8 cellular contexts compared by ENCODE assay signal in the genomic region with DNA sequence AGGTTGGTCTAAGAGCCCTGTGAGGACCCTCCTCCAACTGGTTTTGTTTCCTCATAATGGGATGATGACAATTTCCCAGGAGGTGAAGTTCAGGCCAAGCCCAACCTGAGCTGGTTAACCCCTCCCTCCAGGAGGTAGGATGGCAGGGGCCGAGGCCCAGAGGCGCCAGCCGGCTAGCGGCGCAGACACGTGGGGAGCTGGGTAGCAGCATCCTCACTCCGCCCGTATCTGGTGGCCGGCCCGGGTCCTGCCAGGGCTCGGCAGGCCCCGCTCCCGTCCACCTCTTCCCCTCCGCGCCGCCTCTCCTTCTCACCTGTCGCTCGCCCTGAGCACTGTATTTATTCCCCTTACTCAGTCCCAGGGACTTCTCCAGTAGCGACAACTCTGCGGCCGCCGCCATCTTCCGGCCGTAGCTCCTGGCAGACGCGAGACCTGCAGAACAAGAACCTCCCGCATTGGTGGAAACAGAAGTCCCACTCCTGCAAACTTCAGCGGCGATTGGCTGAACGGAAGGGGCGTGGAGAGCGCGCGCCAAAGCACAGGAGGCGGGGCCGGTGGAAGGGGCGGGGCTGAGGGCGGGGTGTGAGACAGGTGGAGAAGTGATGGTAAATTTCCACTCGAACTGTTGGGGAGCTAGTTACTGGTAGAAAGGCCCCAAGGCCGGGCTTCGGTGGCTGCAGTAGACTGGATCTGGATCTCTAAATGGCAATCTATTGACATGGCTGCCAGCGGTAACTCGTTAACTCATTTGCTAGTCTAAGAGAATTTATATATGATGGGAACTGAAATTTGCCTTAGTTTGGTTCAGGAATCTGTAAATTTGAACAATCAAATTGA. TPM values are rescaled to one million over a fixed set of nuclear protein-coding genes. Genes with fewer than 3 reads are reported as not detected.
DNase-seq lines count a peak whose midpoint lies in the region; FAIRE-seq and TF ChIP-seq lines count a peak whose summit lies in the region.

A gene (minus strand): TSS at position 427 of the 837 bp plus-strand sequence. CDS start 27 bp downstream, at position 400.

- H3K27ac ChIP-seq in SJSA1 (peak within 1 kb of the TSS; percentile 54), neuronal stem cell (replicated peaks; ENCODE audit: low read length) (peak within 1 kb of the TSS; percentile 35), subcutaneous abdominal adipose tissue (ENCODE audit: low read depth, low read length) (peak within 1 kb of the TSS; percentile 9)

- no peak for FAIRE-seq in frontal cortex (lab: Jason Lieb, UNC)

- no peak for TF ChIP-seq CTCF in HFF-Myc (IDR thresholded peaks at IDR 0.05; ENCODE audit: low read depth, low read length, missing control alignments)

- peak within 1 kb of the TSS; percentile 63 for H3K4me2 ChIP-seq in neuronal stem cell (ENCODE audit: insufficient read depth, low read length, poor library complexity, severe bottlenecking)

- H4K91ac ChIP-seq in neuronal stem cell (ENCODE audit: low read depth, low read length, poor library complexity), result no peak within 1 kb of the TSS

- H3K4ac ChIP-seq in neuronal stem cell (ENCODE audit: low read length), result no peak within 1 kb of the TSS

- DNase-seq in GM04503 (ENCODE audit: low read depth), result peak; percentile 70
- peak; percentile 81 for DNase-seq in HFF-Myc (ENCODE audit: extremely low read depth, low read depth)
- DNase-seq in MV-4-11 (lab: John Stamatoyannopoulos, UW), result peak; percentile 87
- DNase-seq in SJSA1 (ENCODE audit: low read depth in 1 of 2, low spot score in 2 of 2), result peak; percentile 86 to 94
- peak; percentile 85 to 96 (median 94) for DNase-seq in activated naive CD4-positive, alpha-beta T cell (lab: John Stamatoyannopoulos, UW)
- DNase-seq in frontal cortex (ENCODE audit: low spot score in 2 of 2), result peak; percentile 83 to 90
- DNase-seq in neuronal stem cell (ENCODE audit: low spot score), result peak; percentile 90

- no peak within 1 kb of the TSS for H2AK5ac ChIP-seq in neuronal stem cell (ENCODE audit: low read depth, low read length)

- H2AFZ ChIP-seq in neuronal stem cell (ENCODE audit: low read length), result peak within 1 kb of the TSS; percentile 94

- H3K27me3 ChIP-seq in SJSA1 (replicated peaks) (no peaks in the 10 kb centered on the region), neuronal stem cell (ENCODE audit: control insufficient read depth in 3 of 3, insufficient read depth in 3 of 3, low read depth in 1 of 3, low read length in 3 of 3) (no peaks in the 10 kb centered on the region), subcutaneous abdominal adipose tissue (ENCODE audit: control insufficient read depth in 5 of 5, insufficient read depth in 4 of 5, low read length in 5 of 5) (no peaks in the 10 kb centered on the region)

- H2BK15ac ChIP-seq in neuronal stem cell (ENCODE audit: low read length), result no peak within 1 kb of the TSS

- H4K8ac ChIP-seq in neuronal stem cell (ENCODE audit: low read depth, low read length), result no peak within 1 kb of the TSS

- H2BK120ac ChIP-seq in neuronal stem cell (ENCODE audit: low read depth, low read length), result no peak within 1 kb of the TSS

- no peak within 1 kb of the TSS for H2BK5ac ChIP-seq in neuronal stem cell (ENCODE audit: low read length)

- peak within 1 kb of the TSS; percentile 97 for H3K4me3 ChIP-seq in HFF-Myc (replicated peaks; ENCODE audit: low read depth, low read length)
- H3K4me3 ChIP-seq in SJSA1, result peak within 1 kb of the TSS; percentile 88
- H3K4me3 ChIP-seq in neuronal stem cell (ENCODE audit: low read length in 2 of 2), result peak within 1 kb of the TSS; percentile 81 to 98
- H3K4me3 ChIP-seq in subcutaneous abdominal adipose tissue (ENCODE audit: low read depth in 1 of 5, low read length in 5 of 5), result peak within 1 kb of the TSS; percentile 79 to 96 (median 92)

- peak within 1 kb of the TSS; percentile 81 for H3K18ac ChIP-seq in neuronal stem cell (ENCODE audit: low read length)

- H3K4me1 ChIP-seq in SJSA1 (replicated peaks), result peaks cover 4% of the 10 kb centered on the region; the same call in 1 of the 2 replicates
- H3K4me1 ChIP-seq in neuronal stem cell (ENCODE audit: control insufficient read depth in 2 of 2, insufficient read depth in 1 of 2, low read depth in 1 of 2, low read length in 2 of 2), result peaks cover 0 to 3% of the 10 kb centered on the region in 2 donors
- H3K4me1 ChIP-seq in subcutaneous abdominal adipose tissue (ENCODE audit: control insufficient read depth in 5 of 5, insufficient read depth in 5 of 5, low read length in 5 of 5), result peaks cover 5 to 13% (median 10%) of the 10 kb centered on the region in 5 donors

- H3K9ac ChIP-seq in neuronal stem cell (ENCODE audit: low read depth, low read length, poor library complexity) (peak within 1 kb of the TSS; percentile 83), subcutaneous abdominal adipose tissue (ENCODE audit: low read length in 5 of 5) (peak within 1 kb of the TSS; percentile 28 to 88 (median 71))

- H3K36me3 ChIP-seq in SJSA1 (peaks cover 26% of the 10 kb centered on the region), neuronal stem cell (replicated peaks in 1 of 2; ENCODE audit: control insufficient read depth in 2 of 2, insufficient read depth in 2 of 2, low read length in 2 of 2) (peaks cover 0 to 29% of the 10 kb centered on the region in 2 donors), subcutaneous abdominal adipose tissue (ENCODE audit: control insufficient read depth in 5 of 5, insufficient read depth in 5 of 5, low read length in 5 of 5) (no peaks in the 10 kb centered on the region)

- H3K9me3 ChIP-seq in SJSA1 (replicated peaks) (no peaks in the 10 kb centered on the region), neuronal stem cell (replicated peaks in 1 of 2; ENCODE audit: control insufficient read depth in 2 of 2, insufficient read depth in 1 of 2, low read depth in 1 of 2, low read length in 2 of 2) (no peaks in the 10 kb centered on the region), subcutaneous abdominal adipose tissue (ENCODE audit: control insufficient read depth in 5 of 5, low read length in 5 of 5) (no peaks in the 10 kb centered on the region)

- no peak within 1 kb of the TSS for H2BK12ac ChIP-seq in neuronal stem cell (ENCODE audit: low read length)

- no CpG with 5 or more reads among the region's 43 CpGs for WGBS in neuronal stem cell (ENCODE audit: extremely low coverage in 2 of 2, insufficient read length in 2 of 2, insufficient replicate concordance in 1 of 2), 2 donors

- H3K14ac ChIP-seq in neuronal stem cell (ENCODE audit: low read length), result no peak within 1 kb of the TSS

- H3K79me1 ChIP-seq in neuronal stem cell (ENCODE audit: low read depth, low read length), result peaks cover 5% of the 10 kb centered on the region

- peak within 1 kb of the TSS; percentile 75 for H3K23ac ChIP-seq in neuronal stem cell (ENCODE audit: low read depth, low read length, poor library complexity)

RNA-seq across cellular contexts. Expression of the gene that starts here (rescaled TPM):
- 52.9 and 154 TPM in 2 replicates for total RNA-seq in SJSA1 (2014; rRNA removed; shearing (Covaris generic))
- total RNA-seq in frontal cortex, result 23.2 TPM
- polyA plus RNA-seq in neuronal stem cell (2013, experiment 1 of 2), result 64.2 TPM
- polyA plus RNA-seq in neuronal stem cell (2013, experiment 2 of 2), result 65.0 TPM

Comparison
In these comparisons a context has a peak if more than half of its experiments do, and no peak if none do; other contexts are left out.
1. Peak in every context shown above with its lines: DNase-seq, H3K4me3 ChIP-seq and H3K27ac ChIP-seq.